ENCODE assay signal across 1 cellular context in the genomic region with DNA sequence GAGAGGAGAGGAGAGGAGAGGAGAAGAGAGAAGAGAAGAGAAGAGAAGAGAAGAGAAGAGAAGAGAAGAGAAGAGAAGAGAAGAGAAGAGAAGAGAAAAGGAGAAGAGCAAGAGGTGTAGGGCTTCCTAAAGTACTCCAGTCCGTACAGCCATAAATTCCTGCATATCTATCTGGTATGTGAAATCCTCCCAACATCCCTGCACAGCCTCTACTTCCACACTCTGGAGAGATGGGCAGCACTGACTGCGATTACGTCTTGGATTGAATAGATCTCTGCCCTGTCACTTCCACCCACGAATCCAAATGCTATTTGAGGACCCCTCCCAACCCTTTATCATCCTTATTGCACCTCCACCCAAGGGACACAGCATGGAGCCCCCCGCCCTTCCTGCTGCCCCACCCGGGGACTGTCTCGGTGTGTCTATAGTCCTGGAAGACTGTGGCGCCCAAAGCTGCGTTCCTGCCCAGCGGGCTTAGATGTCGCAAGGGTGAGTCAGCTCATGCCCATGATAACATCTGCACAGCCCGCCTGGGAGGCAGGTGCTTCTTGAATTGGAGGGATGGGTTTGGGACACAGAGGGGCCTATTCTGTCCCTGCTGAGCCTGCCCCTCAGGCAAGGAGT.
A peak's percentile ranks its signal among the peaks of the same experiment; 100 is the strongest.
TF ChIP-seq lines count a peak whose summit lies in the region.

No MANE protein-coding gene starts in this region.

TF ChIP-seq in A549, 52 proteins besides CTCF, POLR2A, EP300 and RAD21 (continued from another document):
- TF ChIP-seq, protein P1, sequence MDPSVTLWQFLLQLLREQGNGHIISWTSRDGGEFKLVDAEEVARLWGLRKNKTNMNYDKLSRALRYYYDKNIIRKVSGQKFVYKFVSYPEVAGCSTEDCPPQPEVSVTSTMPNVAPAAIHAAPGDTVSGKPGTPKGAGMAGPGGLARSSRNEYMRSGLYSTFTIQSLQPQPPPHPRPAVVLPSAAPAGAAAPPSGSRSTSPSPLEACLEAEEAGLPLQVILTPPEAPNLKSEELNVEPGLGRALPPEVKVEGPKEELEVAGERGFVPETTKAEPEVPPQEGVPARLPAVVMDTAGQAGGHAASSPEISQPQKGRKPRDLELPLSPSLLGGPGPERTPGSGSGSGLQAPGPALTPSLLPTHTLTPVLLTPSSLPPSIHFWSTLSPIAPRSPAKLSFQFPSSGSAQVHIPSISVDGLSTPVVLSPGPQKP (IDR thresholded peaks at IDR 0.05; ENCODE audit: low read depth, low read length) = no peak
- TF ChIP-seq KDM1A (IDR thresholded peaks at IDR 0.05; ENCODE audit: low read depth) (no peak), RNF2 (IDR thresholded peaks at IDR 0.05; ENCODE audit: borderline replicate concordance, low read depth) (no peak), KDM5A (IDR thresholded peaks at IDR 0.05) (no peak), EHF (CRISPR knock-in tag; IDR thresholded peaks at IDR 0.05) (no peak), FOSL2 (IDR thresholded peaks at IDR 0.05) (peak; percentile 75), FOSL2 (CRISPR knock-in tag; IDR thresholded peaks at IDR 0.05) (peak; percentile 73)
